In genomic region chr15:57861039-57861638, GRCh38 we compare ENCODE assay signal across 8 cellular contexts.
A peak's percentile ranks its signal among the peaks of the same experiment; 100 is the strongest.
DNase-seq lines count a peak whose midpoint lies in the region; ATAC-seq and TF ChIP-seq lines count a peak whose summit lies in the region.

No MANE protein-coding gene starts in this region.

- H3K4me2 ChIP-seq in DND-41 (ENCODE audit: insufficient read depth, low read length) (no peak overlapping the region), OCI-LY1 (ENCODE audit: low read length) (no peak overlapping the region), mammary epithelial cell (ENCODE audit: insufficient read depth, low read depth, low read length) (no peak overlapping the region)

- dilution Hi-C loops in mammary epithelial cell (cut with HindIII; ENCODE audit: low sequenced_read_pairs) = loop anchor here (5.0 to 10.0 kb wide), 2 partner anchors 116 to 211 kb away; no protein-coding TSS in a partner anchor

- TF ChIP-seq CTCF in DND-41 (IDR thresholded peaks at IDR 0.05; ENCODE audit: borderline replicate concordance, extremely low read depth, low read length, poor library complexity, severe bottlenecking) (peak; percentile 86), HL-60 (IDR thresholded peaks at IDR 0.05; ENCODE audit: insufficient read depth, low read length) (peak; percentile 59), OCI-LY1 (IDR thresholded peaks at IDR 0.05; ENCODE audit: low read length) (peak; percentile 85), mammary epithelial cell (conservative IDR thresholded peaks at IDR 0.05 in 1 of 2, IDR thresholded peaks at IDR 0.05 in 1 of 2; ENCODE audit: extremely low read depth in 1 of 2, insufficient read depth in 1 of 2, low read depth in 1 of 2, low read length in 2 of 2) (peak; percentile 66 to 75), thoracic aorta (IDR thresholded peaks at IDR 0.05) (peak; percentile 86)

- H3K79me2 ChIP-seq in DND-41 (ENCODE audit: insufficient read depth, low read length) (no peaks in the 10 kb centered on the region), OCI-LY1 (ENCODE audit: insufficient read depth, low read length) (no peaks in the 10 kb centered on the region), mammary epithelial cell (ENCODE audit: insufficient read depth, low read length) (no peaks in the 10 kb centered on the region)

- H4K20me1 ChIP-seq in DND-41 (ENCODE audit: insufficient read depth, low read length) (no peaks in the 10 kb centered on the region), OCI-LY1 (ENCODE audit: insufficient read depth, low read length) (no peaks in the 10 kb centered on the region), mammary epithelial cell (ENCODE audit: insufficient read depth, low read length) (no peaks in the 10 kb centered on the region)

- H3K9me3 ChIP-seq in DND-41 (ENCODE audit: insufficient read depth, low read length, severe bottlenecking) (no peaks in the 10 kb centered on the region), OCI-LY1 (ENCODE audit: low read length) (no peaks in the 10 kb centered on the region), mammary epithelial cell (replicated peaks; ENCODE audit: insufficient read depth, low read length) (no peaks in the 10 kb centered on the region), thoracic aorta (no peaks in the 10 kb centered on the region)

- BruUV-seq in mammary epithelial cell (replicated peaks; lab: Mats Ljungman, UMichigan) = no TSS peak

- DNase-seq in DND-41 = peak; percentile 39
- peak; percentile 1 to 20 for DNase-seq in HL-60 (ENCODE audit: low read depth in 1 of 2, low spot score in 1 of 2)
- peak; percentile 61 for DNase-seq in mammary epithelial cell
- peak; percentile 65 for DNase-seq in kidney tubule cell (ENCODE audit: low spot score)
- DNase-seq in thoracic aorta (ENCODE audit: low spot score) = no peak
- no peak for DNase-seq in posterior vena cava (ENCODE audit: low spot score)

- 21% methylated on average over 6 of the region's 6 CpGs for WGBS in mammary epithelial cell (ENCODE audit: low coverage, missing lambda C conversion rate)

- no peaks in the 10 kb centered on the region for H3F3A ChIP-seq in OCI-LY1 (ENCODE audit: insufficient read depth, low read length)

- intact Hi-C loops in mammary epithelial cell (cut with micrococcal nuclease) = loop anchor here (1.0 to 2.0 kb wide), 3 partner anchors 110 to 300 kb away; no protein-coding TSS in a partner anchor
- intact Hi-C loops in posterior vena cava (cut with DNase I) = loop anchor here (5.0 to 10.0 kb wide), 4 partner anchors 196 to 1369 kb away; partner anchors contain the start of gene ALDH1A2 (in 1 of the 2)

- ATAC-seq in DND-41 (ENCODE audit: insufficient read depth, low read depth) (peak; percentile 61; the same call in 2 of the 3 replicates), thoracic aorta (ENCODE audit: insufficient number of reproducible peaks, low FRiP score, low read depth) (peak; percentile 40), GM18498 (IDR thresholded peaks at IDR 0.05; ENCODE audit: unreplicated experiment) (no peak)

- H2AFZ ChIP-seq in DND-41 (ENCODE audit: low read depth, low read length) (no peak overlapping the region), OCI-LY1 (ENCODE audit: low read length) (no peak overlapping the region), mammary epithelial cell (ENCODE audit: low read depth, low read length) (no peak overlapping the region)

- no peaks in the 10 kb centered on the region for H3K9me2 ChIP-seq in OCI-LY1 (ENCODE audit: low read depth, low read length)

- no peak overlapping the region for H3K4me3 ChIP-seq in DND-41 (ENCODE audit: low read depth in 1 of 2, low read length in 2 of 2)
- no peak overlapping the region for H3K4me3 ChIP-seq in HL-60 (replicated peaks; ENCODE audit: insufficient read depth, low read length)
- no peak overlapping the region for H3K4me3 ChIP-seq in OCI-LY1 (ENCODE audit: low read depth, low read length, poor library complexity, severe bottlenecking)
- H3K4me3 ChIP-seq in mammary epithelial cell (replicated peaks in 1 of 3; ENCODE audit: insufficient read depth in 1 of 3, low read depth in 2 of 3, low read length in 3 of 3) = no peak overlapping the region
- no peak overlapping the region for H3K4me3 ChIP-seq in thoracic aorta

- H3K27ac ChIP-seq in DND-41 (ENCODE audit: low read length) (no peak overlapping the region), HL-60 (replicated peaks) (no peak overlapping the region), OCI-LY1 (ENCODE audit: low read depth, low read length, poor library complexity, severe bottlenecking) (no peak overlapping the region), mammary epithelial cell (ENCODE audit: insufficient read depth, low read depth, low read length) (no peak overlapping the region), thoracic aorta (no peak overlapping the region)

- in situ Hi-C loops in mammary epithelial cell (cut with MboI; ENCODE audit: low sequenced_read_pairs in 2 of 2) = loop anchor here (5.0 to 25.0 kb wide), 5 partner anchors 104 to 326 kb away; partner anchors contain the start of gene ALDH1A2 (in 2 of the 2)

- H3K36me3 ChIP-seq in DND-41 (ENCODE audit: insufficient read depth, low read length) = no peaks in the 10 kb centered on the region
- no peaks in the 10 kb centered on the region for H3K36me3 ChIP-seq in OCI-LY1 (ENCODE audit: insufficient read depth, low read length)
- no peaks in the 10 kb centered on the region for H3K36me3 ChIP-seq in mammary epithelial cell (ENCODE audit: insufficient read depth, low read length)
- no peaks in the 10 kb centered on the region for H3K36me3 ChIP-seq in thoracic aorta

- H3K27me3 ChIP-seq in DND-41 (ENCODE audit: insufficient read depth, low read length, poor library complexity) (peaks cover 14% of the 10 kb centered on the region), HL-60 (ENCODE audit: insufficient read depth, poor library complexity, severe bottlenecking) (peaks cover 14% of the 10 kb centered on the region), OCI-LY1 (ENCODE audit: insufficient read depth, low read length) (no peaks in the 10 kb centered on the region; the same call in 1 of the 2 replicates), mammary epithelial cell (ENCODE audit: insufficient read depth, low read length) (no peaks in the 10 kb centered on the region), thoracic aorta (replicated peaks; ENCODE audit: insufficient read depth) (no peaks in the 10 kb centered on the region)

- CTCF ChIA-PET in mammary epithelial cell (lab: Charles Lee; ENCODE audit: low non-redundant PET) = interaction anchor here (0.7 to 2.7 kb wide), 4 partner anchors 110 to 332 kb away, joined by 3 to 90 read pairs (median 4); no protein-coding TSS in a partner anchor

- H3K9ac ChIP-seq in DND-41 (ENCODE audit: low read depth, low read length) (no peak overlapping the region), OCI-LY1 (ENCODE audit: low read length) (no peak overlapping the region), mammary epithelial cell (ENCODE audit: insufficient read depth, low read length) (no peak overlapping the region)

- H3K4me1 ChIP-seq in DND-41 (ENCODE audit: insufficient read depth, low read length) (no peaks in the 10 kb centered on the region), OCI-LY1 (ENCODE audit: insufficient read depth, low read length, severe bottlenecking) (no peaks in the 10 kb centered on the region), mammary epithelial cell (ENCODE audit: insufficient read depth, low read length) (peaks cover 8% of the 10 kb centered on the region), thoracic aorta (ENCODE audit: control insufficient read depth in 1 of 2, low read depth in 2 of 2) (no peaks in the 10 kb centered on the region)

Comparison
In these comparisons a context has a peak if more than half of its experiments do, and no peak if none do; other contexts are left out.
1. DNase-seq: peak in DND-41 (single experiment), HL-60 (2 of 2), mammary epithelial cell (single experiment) and kidney tubule cell (single experiment); none in thoracic aorta (single experiment) and posterior vena cava (single experiment).
2. Peak in every context shown above with its lines, with median percentiles within 50 percentile points of each other: CTCF ChIP-seq.